In genomic region chr3:190305406-190305805, GRCh38 we compare ENCODE assay signal across 25 cellular contexts. TPM values are rescaled to one million over a fixed set of nuclear protein-coding genes. Genes with fewer than 3 reads are reported as not detected.
A peak's percentile ranks its signal among the peaks of the same experiment; 100 is the strongest.
DNase-seq lines count a peak whose midpoint lies in the region; ATAC-seq and TF ChIP-seq lines count a peak whose summit lies in the region.
"Had no signal": no experiment of that assay in that cellular context is flagged by ENCODE, and none has a peak within 500 bp of the region (broad histone marks: within the 10 kb centered on the region; RNA-seq: fewer than 3 reads in every experiment).

No MANE protein-coding gene starts in this region.

- no peak overlapping the region for H3K4me3 Mint-ChIP-seq in neural progenitor cell
- H3K4me3 Mint-ChIP-seq: nephron progenitor cell had no signal

- dilution Hi-C loops in mammary epithelial cell (cut with HindIII; ENCODE audit: low sequenced_read_pairs) = no loop called here

- no peaks in the 10 kb centered on the region for H3K9me3 Mint-ChIP-seq in neural progenitor cell
- H3K9me3 Mint-ChIP-seq: nephron progenitor cell had no signal

- in situ Hi-C loops in mammary epithelial cell (cut with MboI; ENCODE audit: low sequenced_read_pairs in 2 of 2) = no loop called here

- CTCF ChIA-PET in mammary epithelial cell (lab: Charles Lee; ENCODE audit: low non-redundant PET) = no interaction called here

- H3K27me3 Mint-ChIP-seq in neural progenitor cell (ENCODE audit: insufficient read depth, low read depth) = no peaks in the 10 kb centered on the region

- TF ChIP-seq CTCF in mammary epithelial cell (conservative IDR thresholded peaks at IDR 0.05 in 1 of 2, IDR thresholded peaks at IDR 0.05 in 1 of 2; ENCODE audit: extremely low read depth in 1 of 2, insufficient read depth in 1 of 2, low read depth in 1 of 2, low read length in 2 of 2) (no peak), neural progenitor cell (IDR thresholded peaks at IDR 0.05) (no peak)

- peaks cover 5% of the 10 kb centered on the region for H3K4me1 Mint-ChIP-seq in neural progenitor cell

- H3K9me3 ChIP-seq in mammary epithelial cell (replicated peaks; ENCODE audit: insufficient read depth, low read length) (no peaks in the 10 kb centered on the region), neural progenitor cell (ENCODE audit: low read depth) (no peaks in the 10 kb centered on the region)
- H3K9me3 ChIP-seq: esophagus muscularis mucosa, left lung, SJSA1, tibial artery had no signal

- H3K27me3 ChIP-seq in mammary epithelial cell (ENCODE audit: insufficient read depth, low read length) = no peaks in the 10 kb centered on the region
- no peaks in the 10 kb centered on the region for H3K27me3 ChIP-seq in neural progenitor cell
- H3K27me3 ChIP-seq: cardiac muscle cell, esophagus muscularis mucosa, left lung, SJSA1, tibial artery had no signal

- H3F3A ChIP-seq in neural progenitor cell (ENCODE audit: low read depth) = no peaks in the 10 kb centered on the region

- peaks cover 5% of the 10 kb centered on the region for H3K36me3 Mint-ChIP-seq in neural progenitor cell

- DNase-seq in AG20443 (ENCODE audit: low spot score) (peak; percentile 48), HS-27A (ENCODE audit: low read depth) (peak; percentile 17), mammary epithelial cell (peak; percentile 65), iris pigment epithelial cell (ENCODE audit: low read depth) (peak; percentile 65), neural progenitor cell (ENCODE audit: low spot score) (no peak)
- DNase-seq: activated CD8-positive, alpha-beta memory T cell treated with anti-CD3 and anti-CD28 coated beads, Interleukin-2, amount 50 U/mL, for 48 hours; activated gamma-delta T cell; AML-193; glutamatergic neuron; left lung; NCI-H1417 treated with DMSO at 0.1 percent for 48 hours; NCI-H774; nephron progenitor cell; stimulated activated CD4-positive, alpha-beta T cell treated with anti-CD3 and anti-CD28 coated beads, Interleukin-2, amount 100 ng/mL, for 48 hours; stimulated activated naive CD8-positive, alpha-beta T cell treated with anti-CD3 and anti-CD28 coated beads, Interleukin-15, Interleukin-2, amounts not matched to agents 100 U/mL and 50 U/mL, for 24 hours; tibial artery had no signal

- H4K20me1 ChIP-seq in mammary epithelial cell (ENCODE audit: insufficient read depth, low read length) (no peaks in the 10 kb centered on the region), neural progenitor cell (ENCODE audit: low read depth) (no peaks in the 10 kb centered on the region)

- peak overlapping the region; percentile 9 for H3K27ac ChIP-seq in mammary epithelial cell (ENCODE audit: insufficient read depth, low read depth, low read length)
- H3K27ac ChIP-seq in neural progenitor cell = no peak overlapping the region
- H3K27ac ChIP-seq: cardiac muscle cell, esophagus muscularis mucosa, left lung, SJSA1, tibial artery, VCaP had no signal

- H3K79me2 ChIP-seq in mammary epithelial cell (ENCODE audit: insufficient read depth, low read length) = no peaks in the 10 kb centered on the region
- no peaks in the 10 kb centered on the region for H3K79me2 ChIP-seq in neural progenitor cell (ENCODE audit: low read depth)

- no peak overlapping the region for H3K4me2 ChIP-seq in mammary epithelial cell (ENCODE audit: insufficient read depth, low read depth, low read length)
- H3K4me2 ChIP-seq in neural progenitor cell = no peak overlapping the region

- no peak overlapping the region for H3K27ac Mint-ChIP-seq in neural progenitor cell

- H3K4me3 ChIP-seq in mammary epithelial cell (replicated peaks in 1 of 3; ENCODE audit: insufficient read depth in 1 of 3, low read depth in 2 of 3, low read length in 3 of 3) (no peak overlapping the region), neural progenitor cell (no peak overlapping the region)
- H3K4me3 ChIP-seq: cardiac muscle cell, esophagus muscularis mucosa, left lung, SJSA1, skin epidermis, tibial artery had no signal

- H3K4me1 ChIP-seq in mammary epithelial cell (ENCODE audit: insufficient read depth, low read length) (peaks cover 37% of the 10 kb centered on the region), neural progenitor cell (no peaks in the 10 kb centered on the region)
- H3K4me1 ChIP-seq: left lung, tibial artery had no signal

- no peaks in the 10 kb centered on the region for H3K36me3 ChIP-seq in mammary epithelial cell (ENCODE audit: insufficient read depth, low read length)
- H3K36me3 ChIP-seq in neural progenitor cell = no peaks in the 10 kb centered on the region
- H3K36me3 ChIP-seq: cardiac muscle cell, esophagus muscularis mucosa, left lung, SJSA1, tibial artery had no signal

- H2AFZ ChIP-seq in mammary epithelial cell (ENCODE audit: low read depth, low read length) (no peak overlapping the region), neural progenitor cell (replicated peaks) (no peak overlapping the region)

- H3K9ac ChIP-seq in mammary epithelial cell (ENCODE audit: insufficient read depth, low read length) (no peak overlapping the region), neural progenitor cell (no peak overlapping the region)

- ATAC-seq in esophagus mucosa (no peak), GM21529 (IDR thresholded peaks at IDR 0.05; ENCODE audit: unreplicated experiment) (no peak), GM18520 (IDR thresholded peaks at IDR 0.05; ENCODE audit: unreplicated experiment) (no peak)
- ATAC-seq: left lung; stimulated activated naive CD8-positive, alpha-beta T cell treated with anti-CD3 and anti-CD28 coated beads, Interleukin-15, Interleukin-2, amounts not matched to agents 100 U/mL and 50 U/mL, for 24 hours had no signal

- intact Hi-C loops in mammary epithelial cell (cut with micrococcal nuclease) = no loop called here

- BruUV-seq in mammary epithelial cell (replicated peaks; lab: Mats Ljungman, UMichigan) = no TSS peak

RNA-seq across cellular contexts. Expression of gene CLDN1, which starts 16.8 kb away (rescaled TPM):
- total RNA-seq in mammary epithelial cell (10 to 100 TPM; 12.3 to 78.7 TPM), neural progenitor cell (ENCODE audit: low replicate concordance) (0.24 and 0.34 TPM in 2 replicates), esophagus mucosa (40.3 TPM)
- polyA plus RNA-seq in mammary epithelial cell = 8.6 TPM
- polyA minus RNA-seq in mammary epithelial cell = 33.0 TPM
- total RNA-seq: OCI-LY7 had no signal
